ENCODE assay signal across 8 cellular contexts in genomic region chr17:7558544-7559306, GRCh38. TPM values are rescaled to one million over a fixed set of nuclear protein-coding genes. Genes with fewer than 3 reads are reported as not detected.
DNase-seq lines count a peak whose midpoint lies in the region; ATAC-seq, FAIRE-seq and TF ChIP-seq lines count a peak whose summit lies in the region.

Gene TNFSF13 (plus strand): TSS chr17:7558750. CDS start chr17:7559040, 290 bp downstream.

- TF ChIP-seq CTCF in A549 (IDR thresholded peaks at IDR 0.05), result no peak
- TF ChIP-seq CTCF in chondrocyte (IDR thresholded peaks at IDR 0.05), result no peak
- no peak for TF ChIP-seq CTCF in mesothelial cell of epicardium (IDR thresholded peaks at IDR 0.05; ENCODE audit: unreplicated experiment)

- H3K36me3 Mint-ChIP-seq in chondrocyte (ENCODE audit: low read depth), result no peaks in the 10 kb centered on the region
- H3K36me3 Mint-ChIP-seq in mesothelial cell of epicardium, result peaks cover 3% of the 10 kb centered on the region
- H3K36me3 Mint-ChIP-seq in activated T-helper 2 cell treated with anti-CD3 and anti-CD28 coated beads, Interferon-gamma antibody, Interleukin-2, Interleukin-4, amounts not matched to agents 10 μg/mL and 5 μg/mL and 100 μg/mL, durations not matched to agents 14 hours and 24 hours and 36 hours (ENCODE audit: low read depth), result peaks cover 28% of the 10 kb centered on the region

- WGBS in A549 (ENCODE audit: missing lambda C conversion rate), result 77% methylated on average over 15 of the region's 16 CpGs

- peaks cover 33% of the 10 kb centered on the region for H3K4me1 Mint-ChIP-seq in chondrocyte (ENCODE audit: low read depth)
- peaks cover 48% of the 10 kb centered on the region for H3K4me1 Mint-ChIP-seq in mesothelial cell of epicardium
- peaks cover 38% of the 10 kb centered on the region for H3K4me1 Mint-ChIP-seq in activated T-helper 2 cell treated with anti-CD3 and anti-CD28 coated beads, Interferon-gamma antibody, Interleukin-2, Interleukin-4, amounts not matched to agents 10 μg/mL and 5 μg/mL and 100 μg/mL, durations not matched to agents 14 hours and 24 hours and 36 hours (ENCODE audit: low read depth)

- DNase-seq in A549 (ENCODE audit: low read depth in 1 of 2, low spot score in 1 of 2) (no peak), KBM-7 (peak; percentile 80), chondrocyte (ENCODE audit: low spot score) (no peak), mesothelial cell of epicardium (ENCODE audit: low spot score in 2 of 2, unreplicated experiment in 2 of 2) (no peak), D341Med (ENCODE audit: low spot score) (no peak)
- no peak for DNase-seq in activated T-helper 2 cell treated with anti-CD3 and anti-CD28 coated beads, Interferon-gamma antibody, Interleukin-2, Interleukin-4, amounts not matched to agents 10 μg/mL and 5 μg/mL and 100 μg/mL, durations not matched to agents 14 hours and 24 hours and 36 hours (ENCODE audit: low spot score)
- DNase-seq in stimulated activated CD4-positive, alpha-beta T cell treated with anti-CD3 and anti-CD28 coated beads, Interleukin-4, amount 100 ng/mL, for 1 hour, result no peak
- no peak for DNase-seq in activated CD8-positive, alpha-beta memory T cell treated with anti-CD3 and anti-CD28 coated beads, Interleukin-2, amount 50 U/mL, for 4 hours

- H3K4me3 Mint-ChIP-seq in chondrocyte (ENCODE audit: unreplicated experiment), result peak within 1 kb of the TSS; percentile 35
- peak within 1 kb of the TSS; percentile 93 for H3K4me3 Mint-ChIP-seq in mesothelial cell of epicardium
- no peak within 1 kb of the TSS for H3K4me3 Mint-ChIP-seq in activated T-helper 2 cell treated with anti-CD3 and anti-CD28 coated beads, Interferon-gamma antibody, Interleukin-2, Interleukin-4, amounts not matched to agents 10 μg/mL and 5 μg/mL and 100 μg/mL, durations not matched to agents 14 hours and 24 hours and 36 hours (ENCODE audit: low read depth)

- no peak for FAIRE-seq in A549 (lab: Jason Lieb, UNC)

- peak within 1 kb of the TSS; percentile 92 for H3K27ac Mint-ChIP-seq in chondrocyte (ENCODE audit: unreplicated experiment)
- peak within 1 kb of the TSS; percentile 95 for H3K27ac Mint-ChIP-seq in mesothelial cell of epicardium
- no peak within 1 kb of the TSS for H3K27ac Mint-ChIP-seq in activated T-helper 2 cell treated with anti-CD3 and anti-CD28 coated beads, Interferon-gamma antibody, Interleukin-2, Interleukin-4, amounts not matched to agents 10 μg/mL and 5 μg/mL and 100 μg/mL, durations not matched to agents 14 hours and 24 hours and 36 hours

- intact Hi-C loops in activated T-helper 2 cell treated with anti-CD3 and anti-CD28 coated beads, Interferon-gamma antibody, Interleukin-2, Interleukin-4, amounts not matched to agents 10 μg/mL and 5 μg/mL and 100 μg/mL, durations not matched to agents 14 hours and 24 hours and 36 hours (cut with micrococcal nuclease), result no loop called here

- H3K27ac ChIP-seq in A549, result peak within 1 kb of the TSS; percentile 41 to 74; a peak in 5 of 6 replicates

- no peak for ATAC-seq in A549

- no peaks in the 10 kb centered on the region for H3K27me3 Mint-ChIP-seq in chondrocyte (ENCODE audit: low read depth)
- no peaks in the 10 kb centered on the region for H3K27me3 Mint-ChIP-seq in mesothelial cell of epicardium (ENCODE audit: low read depth)
- H3K27me3 Mint-ChIP-seq in activated T-helper 2 cell treated with anti-CD3 and anti-CD28 coated beads, Interferon-gamma antibody, Interleukin-2, Interleukin-4, amounts not matched to agents 10 μg/mL and 5 μg/mL and 100 μg/mL, durations not matched to agents 14 hours and 24 hours and 36 hours (ENCODE audit: low read depth), result no peaks in the 10 kb centered on the region

- in situ Hi-C loops in KBM-7 (cut with MboI; ENCODE audit: low pct_unique_long_range_greater_than_20kb, low sequenced_read_pairs), result no loop called here

- H3K4me3 ChIP-seq in A549, result no peak within 1 kb of the TSS

- H3K4me1 ChIP-seq in A549, result peaks cover 44% of the 10 kb centered on the region

- peak within 1 kb of the TSS; percentile 57 for H3K4me2 ChIP-seq in A549

- no peak for TF ChIP-seq EP300 in A549 (IDR thresholded peaks at IDR 0.05)

- POLR2A ChIA-PET in A549 (lab: Yijun Ruan, JAX), result no interaction called here

- TF ChIP-seq RAD21 in A549 (conservative IDR thresholded peaks at IDR 0.05 in 1 of 2, IDR thresholded peaks at IDR 0.05 in 1 of 2), result no peak

- no peak for TF ChIP-seq POLR2A in A549 (IDR thresholded peaks at IDR 0.05; ENCODE audit: low read length)

- H3K9me3 ChIP-seq in A549, result no peaks in the 10 kb centered on the region

- CTCF ChIA-PET in A549 (lab: Yijun Ruan, JAX), result interaction anchor here (0.6 to 11.3 kb wide), 8 partner anchors 14 to 513 kb away, joined by 3 to 232 read pairs (median 19); partner anchors contain the start of genes CHRNB1, TMEM95 and TNFSF12

- H3K9me3 Mint-ChIP-seq in chondrocyte (ENCODE audit: low read depth) (no peaks in the 10 kb centered on the region), mesothelial cell of epicardium (no peaks in the 10 kb centered on the region)
- no peaks in the 10 kb centered on the region for H3K9me3 Mint-ChIP-seq in activated T-helper 2 cell treated with anti-CD3 and anti-CD28 coated beads, Interferon-gamma antibody, Interleukin-2, Interleukin-4, amounts not matched to agents 10 μg/mL and 5 μg/mL and 100 μg/mL, durations not matched to agents 14 hours and 24 hours and 36 hours

TF ChIP-seq in A549, 52 proteins besides CTCF, POLR2A, EP300 and RAD21:
- TF ChIP-seq MAZ (IDR thresholded peaks at IDR 0.05; ENCODE audit: borderline replicate concordance, low read depth, low read length), result no peak
- TF ChIP-seq SMC3 (IDR thresholded peaks at IDR 0.05), result no peak
- TF ChIP-seq JUNB (IDR thresholded peaks at IDR 0.05), result no peak
- no peak for TF ChIP-seq MYC (IDR thresholded peaks at IDR 0.05; ENCODE audit: borderline replicate concordance, low read length)
- no peak for TF ChIP-seq MAFK (IDR thresholded peaks at IDR 0.05; ENCODE audit: partially characterized antibody)
- no peak for TF ChIP-seq KDM1A (IDR thresholded peaks at IDR 0.05; ENCODE audit: low read depth)
- TF ChIP-seq CEBPB (IDR thresholded peaks at IDR 0.05), result no peak
- TF ChIP-seq HEYL (CRISPR knock-in tag; IDR thresholded peaks at IDR 0.05), result no peak
- TF ChIP-seq CBX2 (IDR thresholded peaks at IDR 0.05; ENCODE audit: borderline replicate concordance, low read depth), result no peak
- no peak for TF ChIP-seq RARB (CRISPR knock-in tag; IDR thresholded peaks at IDR 0.05)
- no peak for TF ChIP-seq HOXB13 (CRISPR knock-in tag; IDR thresholded peaks at IDR 0.05; ENCODE audit: low read depth)
- no peak for TF ChIP-seq HOXB5 (CRISPR knock-in tag; IDR thresholded peaks at IDR 0.05)
- no peak for TF ChIP-seq MAX (IDR thresholded peaks at IDR 0.05)
- no peak for TF ChIP-seq HMGXB4 (CRISPR knock-in tag; IDR thresholded peaks at IDR 0.05; ENCODE audit: borderline replicate concordance)

RNA-seq across cellular contexts. Expression of gene TNFSF13, which starts in this region (rescaled TPM):
- 1.0 TPM in 2 replicates for polyA plus RNA-seq in A549 (2011; rRNA removed)
- 0.15 and 0.35 TPM in 2 replicates for polyA plus RNA-seq in A549 (2012; cell fraction: cytosol; rRNA removed)
- 0.88 and 1.0 TPM in 2 replicates for polyA plus RNA-seq in A549 (2012; cell fraction: nucleus; rRNA removed)
- polyA plus RNA-seq in A549 (2017; fragmentation: RNase III; extraction: RNeasy Plus Mini Kit Qiagen cat#74134 plus additional on column Dnase treatment), result 0.41 to 0.78 TPM (median 0.61 TPM) in 3 replicates
- 0.29 and 1.1 TPM in 2 replicates for polyA minus RNA-seq in A549 (2011; rRNA and poly(A)+ RNA removed)
- total RNA-seq in chondrocyte, result 0.48 to 1.9 TPM (median 1.7 TPM) in 3 replicates
- 4.3 to 6.1 TPM (median 5.2 TPM) in 3 replicates for total RNA-seq in mesothelial cell of epicardium
- 2.9 and 3.5 TPM in 2 replicates for total RNA-seq in activated T-helper 2 cell treated with anti-CD3 and anti-CD28 coated beads, Interferon-gamma antibody, Interleukin-2, Interleukin-4, amounts not matched to agents 10 μg/mL and 5 μg/mL and 100 μg/mL, durations not matched to agents 14 hours and 24 hours and 36 hours
